ENCODE assay signal across 8 cellular contexts in the genomic region with DNA sequence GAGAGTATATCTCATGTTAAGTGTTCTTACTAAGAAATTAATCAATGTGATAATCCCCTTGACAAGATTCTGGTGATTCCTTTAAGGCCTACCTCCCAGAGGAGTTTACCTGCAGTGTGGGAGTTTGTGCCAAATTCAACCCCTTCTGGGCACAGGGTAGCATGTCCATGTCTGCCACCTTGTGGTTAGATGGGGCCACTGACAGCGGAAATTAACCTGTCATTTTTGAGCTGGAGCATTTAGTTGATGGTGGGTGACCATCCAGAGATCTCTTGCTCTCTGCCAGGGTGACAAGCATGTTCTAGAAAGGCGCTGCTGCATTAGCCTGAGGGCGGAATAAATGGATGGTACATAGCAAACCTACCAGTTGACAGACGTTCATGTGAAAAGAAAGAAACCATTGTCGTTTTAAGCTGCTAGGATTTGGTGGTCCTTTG.
DNase-seq lines count a peak whose midpoint lies in the region; ATAC-seq, FAIRE-seq and TF ChIP-seq lines count a peak whose summit lies in the region.

No MANE protein-coding gene starts in this region.

- peak; percentile 80 for TF ChIP-seq CTCF in HFF-Myc (IDR thresholded peaks at IDR 0.05; ENCODE audit: low read depth, low read length, missing control alignments)
- TF ChIP-seq CTCF in MM.1S (IDR thresholded peaks at IDR 0.05; ENCODE audit: low read length), result peak; percentile 87
- peak; percentile 83 to 86 (median 84) for TF ChIP-seq CTCF in K562 (IDR thresholded peaks at IDR 0.05 in 2 of 3, conservative IDR thresholded peaks at IDR 0.05 in 1 of 3; ENCODE audit: insufficient read depth in 2 of 3, low read depth in 1 of 3, low read length in 3 of 3)
- peak; percentile 70 for TF ChIP-seq CTCF in kidney (IDR thresholded peaks at IDR 0.05; ENCODE audit: borderline replicate concordance, extremely low read depth, insufficient read depth)

- no peak overlapping the region for H3K27ac ChIP-seq in MM.1S (ENCODE audit: low read length)
- H3K27ac ChIP-seq in K562 (ENCODE audit: extremely low read depth, low read depth, low read length), result no peak overlapping the region
- H3K27ac ChIP-seq in kidney (ENCODE audit: low read depth in 2 of 2, low read length in 2 of 2), result no peak overlapping the region

- POLR2A ChIA-PET in K562 (lab: Yijun Ruan, JAX), result interaction anchor here (1.2 to 1.9 kb wide), 2 partner anchors 201 to 349 kb away, joined by 3 to 9 read pairs; no protein-coding TSS in a partner anchor

- H3K4me2 ChIP-seq in MM.1S (ENCODE audit: low read depth, low read length) (no peak overlapping the region), K562 (ENCODE audit: insufficient read depth, low read length) (no peak overlapping the region)

- H3K4me3 ChIP-seq in HFF-Myc (replicated peaks; ENCODE audit: low read depth, low read length) (no peak overlapping the region), MM.1S (ENCODE audit: low read length) (no peak overlapping the region), K562 (no peak overlapping the region), kidney (ENCODE audit: low read length in 2 of 2) (no peak overlapping the region)

- WGBS in K562 (ENCODE audit: insufficient coverage, low coverage, missing lambda C conversion rate), result 1% methylated on average over 5 of the region's 5 CpGs

- FAIRE-seq in K562 (lab: Jason Lieb, UNC) (peak; percentile 90), kidney (lab: Jason Lieb, UNC) (no peak)

- H3K9me1 ChIP-seq in K562 (ENCODE audit: control insufficient read depth, insufficient read depth, low read length), result no peaks in the 10 kb centered on the region

- H3K79me2 ChIP-seq in MM.1S (ENCODE audit: low read length) (no peaks in the 10 kb centered on the region), K562 (ENCODE audit: control insufficient read depth, insufficient read depth, low read length) (no peaks in the 10 kb centered on the region)

- H4K20me1 ChIP-seq in MM.1S (ENCODE audit: insufficient read depth, low read length) (no peaks in the 10 kb centered on the region), K562 (replicated peaks; ENCODE audit: control insufficient read depth, insufficient read depth, low read length) (no peaks in the 10 kb centered on the region)

- peak; percentile 81 to 86 for TF ChIP-seq RAD21 in K562 (CRISPR knock-in tag; conservative IDR thresholded peaks at IDR 0.05 in 1 of 2, IDR thresholded peaks at IDR 0.05 in 1 of 2)

- intact Hi-C loops in K562 (cut with micrococcal nuclease) (loop anchor here (1.0 to 2.0 kb wide), 2 partner anchors 201 to 360 kb away; no protein-coding TSS in a partner anchor), kidney (cut with DNase I) (no loop called here)

- H3K9ac ChIP-seq in MM.1S (ENCODE audit: low read length) (no peak overlapping the region), K562 (ENCODE audit: insufficient read depth in 1 of 2, low read depth in 2 of 2, low read length in 2 of 2) (no peak overlapping the region), kidney (ENCODE audit: low read length in 2 of 2) (no peak overlapping the region)

- H3F3A ChIP-seq in MM.1S (ENCODE audit: insufficient read depth, low read length), result no peaks in the 10 kb centered on the region

- H3K4me1 ChIP-seq in MM.1S (ENCODE audit: low read length) (no peaks in the 10 kb centered on the region), K562 (replicated peaks in 1 of 2; ENCODE audit: control insufficient read depth in 2 of 2, insufficient read depth in 2 of 2, low read length in 2 of 2) (no peaks in the 10 kb centered on the region), kidney (ENCODE audit: control insufficient read depth in 1 of 2, insufficient read depth in 1 of 2, low read depth in 1 of 2, low read length in 2 of 2) (no peaks in the 10 kb centered on the region)

- H3K9me2 ChIP-seq in MM.1S (replicated peaks; ENCODE audit: insufficient read depth, low read length), result no peaks in the 10 kb centered on the region

- CTCF ChIA-PET in K562 (lab: Yijun Ruan, JAX; ENCODE audit: low intra/inter-chr PET ratio), result interaction anchor here (0.5 to 2.5 kb wide), 6 partner anchors 10 to 832 kb away, joined by 3 to 19 read pairs (median 4); no protein-coding TSS in a partner anchor

- ATAC-seq in K562, result peak; percentile 95

- TF ChIP-seq POLR2A in K562 (conservative IDR thresholded peaks at IDR 0.05), result no peak

- H3K36me3 ChIP-seq in MM.1S (replicated peaks; ENCODE audit: insufficient read depth, low read length) (no peaks in the 10 kb centered on the region), K562 (ENCODE audit: control insufficient read depth, insufficient read depth, low read length) (no peaks in the 10 kb centered on the region), kidney (ENCODE audit: control insufficient read depth in 1 of 2, insufficient read depth in 2 of 2, low read length in 2 of 2) (no peaks in the 10 kb centered on the region)

- H3K27me3 ChIP-seq in MM.1S (replicated peaks; ENCODE audit: insufficient read depth, low read length) (no peaks in the 10 kb centered on the region), K562 (ENCODE audit: control insufficient read depth in 2 of 2, insufficient read depth in 2 of 2, low read length in 2 of 2) (0 out of 5 replicates have a peak, but pooled peaks cover 0 to 8% of the 10 kb centered on the region in 2 experiments)

- in situ Hi-C loops in K562 (cut with MboI), result no loop called here

- no peak for TF ChIP-seq EP300 in K562 (IDR thresholded peaks at IDR 0.05; ENCODE audit: low read length)

- no peaks in the 10 kb centered on the region for H3K9me3 ChIP-seq in MM.1S (replicated peaks; ENCODE audit: insufficient read depth, low read length)
- no peaks in the 10 kb centered on the region for H3K9me3 ChIP-seq in K562 (replicated peaks; ENCODE audit: control insufficient read depth, insufficient read depth, low read depth, low read length)
- H3K9me3 ChIP-seq in kidney (ENCODE audit: control insufficient read depth in 1 of 2, low read length in 2 of 2), result no peaks in the 10 kb centered on the region

- DNase-seq in NCI-H2081 (lab: John Stamatoyannopoulos, UW) (peak; percentile 56 to 71), NCI-H2081 treated with DMSO at 0.1 percent for 48 hours (lab: John Stamatoyannopoulos, UW) (no peak), HFF-Myc (ENCODE audit: extremely low read depth, low read depth) (peak; percentile 11), MM.1S (peak; percentile 56), T-helper 2 cell (peak in 4 of 5 experiments; percentile 16 to 51 (median 30)), K562 (ENCODE audit: extremely low read depth in 1 of 4, low spot score in 3 of 4) (peak; percentile 52 to 71 (median 66)), kidney (no peak)
- DNase-seq in stimulated activated CD8-positive, alpha-beta memory T cell treated with anti-CD3 and anti-CD28 coated beads, Interleukin-12 subunit alpha, Interleukin-12 subunit beta, amount 100 ng/mL, for 1 hour (ENCODE audit: low read depth), result peak; percentile 8

- H2AFZ ChIP-seq in MM.1S (ENCODE audit: low read length), result no peak overlapping the region
- 0 out of 2 replicates have a peak overlapping the region, but pooled peaks have one; percentile 11 for H2AFZ ChIP-seq in K562 (ENCODE audit: low read depth, low read length)

- no TSS peak for BruUV-seq in K562 (replicated peaks; lab: Mats Ljungman, UMichigan)

TF ChIP-seq in K562, 482 proteins besides CTCF, POLR2A, EP300 and RAD21 (continues in another document):
- TF ChIP-seq, protein P1, sequence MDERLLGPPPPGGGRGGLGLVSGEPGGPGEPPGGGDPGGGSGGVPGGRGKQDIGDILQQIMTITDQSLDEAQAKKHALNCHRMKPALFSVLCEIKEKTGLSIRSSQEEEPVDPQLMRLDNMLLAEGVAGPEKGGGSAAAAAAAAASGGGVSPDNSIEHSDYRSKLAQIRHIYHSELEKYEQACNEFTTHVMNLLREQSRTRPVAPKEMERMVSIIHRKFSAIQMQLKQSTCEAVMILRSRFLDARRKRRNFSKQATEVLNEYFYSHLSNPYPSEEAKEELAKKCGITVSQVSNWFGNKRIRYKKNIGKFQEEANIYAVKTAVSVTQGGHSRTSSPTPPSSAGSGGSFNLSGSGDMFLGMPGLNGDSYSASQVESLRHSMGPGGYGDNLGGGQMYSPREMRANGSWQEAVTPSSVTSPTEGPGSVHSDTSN (CRISPR knock-in tag; IDR thresholded peaks at IDR 0.05; ENCODE audit: low read depth), result no peak
- TF ChIP-seq, protein P1 (tag; conservative IDR thresholded peaks at IDR 0.05; ENCODE audit: low read depth), result 0 out of 2 replicates have a peak, but pooled peaks have one; percentile 40
- TF ChIP-seq XRCC5 (IDR thresholded peaks at IDR 0.05; ENCODE audit: low read depth, low read length), result peak; percentile 57; the same call in 1 of the 2 replicates
- no peak for TF ChIP-seq MIER1 (IDR thresholded peaks at IDR 0.05; ENCODE audit: low read depth)
- TF ChIP-seq SMC3 (conservative IDR thresholded peaks at IDR 0.05; ENCODE audit: insufficient read depth, low read depth, low read length), result peak; percentile 87
- TF ChIP-seq, protein P2, sequence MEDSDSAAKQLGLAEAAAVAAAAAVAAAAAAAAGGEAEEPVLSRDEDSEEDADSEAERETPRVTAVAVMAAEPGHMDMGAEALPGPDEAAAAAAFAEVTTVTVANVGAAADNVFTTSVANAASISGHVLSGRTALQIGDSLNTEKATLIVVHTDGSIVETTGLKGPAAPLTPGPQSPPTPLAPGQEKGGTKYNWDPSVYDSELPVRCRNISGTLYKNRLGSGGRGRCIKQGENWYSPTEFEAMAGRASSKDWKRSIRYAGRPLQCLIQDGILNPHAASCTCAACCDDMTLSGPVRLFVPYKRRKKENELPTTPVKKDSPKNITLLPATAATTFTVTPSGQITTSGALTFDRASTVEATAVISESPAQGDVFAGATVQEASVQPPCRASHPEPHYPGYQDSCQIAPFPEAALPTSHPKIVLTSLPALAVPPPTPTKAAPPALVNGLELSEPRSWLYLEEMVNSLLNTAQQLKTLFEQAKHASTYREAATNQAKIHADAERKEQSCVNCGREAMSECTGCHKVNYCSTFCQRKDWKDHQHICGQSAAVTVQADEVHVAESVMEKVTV (CRISPR knock-in tag; IDR thresholded peaks at IDR 0.05), result peak; percentile 60
- 0 out of 2 replicates have a peak, but pooled peaks have one; percentile 14 for TF ChIP-seq RB1 (IDR thresholded peaks at IDR 0.05; ENCODE audit: low read depth)

Comparison
In these comparisons a context has a peak if more than half of its experiments do, and no peak if none do; other contexts are left out.
1. DNase-seq: peak in NCI-H2081 (2 of 2), HFF-Myc (single experiment), MM.1S (single experiment), T-helper 2 cell (4 of 5), K562 (4 of 4) and stimulated activated CD8-positive, alpha-beta memory T cell treated with anti-CD3 and anti-CD28 coated beads, Interleukin-12 subunit alpha, Interleukin-12 subunit beta, amount 100 ng/mL, for 1 hour (single experiment); none in NCI-H2081 treated with DMSO at 0.1 percent for 48 hours (single experiment) and kidney (single experiment).
2. Peak in every context shown above with its lines, with median percentiles within 50 percentile points of each other: CTCF ChIP-seq.